ENCODE assay signal across 9 cellular contexts in genomic region chr3:184417619-184418327, GRCh38. TPM values are rescaled to one million over a fixed set of nuclear protein-coding genes. Genes with fewer than 3 reads are reported as not detected.
DNase-seq lines count a peak whose midpoint lies in the region; ATAC-seq and TF ChIP-seq lines count a peak whose summit lies in the region.
"Had no signal": no experiment of that assay in that cellular context is flagged by ENCODE, and none has a peak within 500 bp of the region (broad histone marks: within the 10 kb centered on the region; RNA-seq: fewer than 3 reads in every experiment).

No MANE protein-coding gene starts in this region.

- no peaks in the 10 kb centered on the region for H3K9me3 Mint-ChIP-seq in CD8-positive, alpha-beta T cell
- H3K9me3 Mint-ChIP-seq in nephron, result peaks cover 2% of the 10 kb centered on the region
- H3K9me3 Mint-ChIP-seq: IgD-negative memory B cell had no signal

- H3K36me3 Mint-ChIP-seq in CD8-positive, alpha-beta T cell, result no peaks in the 10 kb centered on the region
- H3K36me3 Mint-ChIP-seq in nephron (ENCODE audit: low read depth), result no peaks in the 10 kb centered on the region

- H2AFZ ChIP-seq in OCI-LY7 (ENCODE audit: low read length), result no peak overlapping the region

- H3K79me2 ChIP-seq in OCI-LY7 (ENCODE audit: insufficient read depth, low read depth, low read length), result no peaks in the 10 kb centered on the region

- H3K4me2 ChIP-seq in OCI-LY7 (ENCODE audit: low read length), result no peak overlapping the region

- peaks cover 1% of the 10 kb centered on the region for H3K27me3 Mint-ChIP-seq in CD8-positive, alpha-beta T cell (ENCODE audit: low read depth)
- H3K27me3 Mint-ChIP-seq in nephron (ENCODE audit: low read depth), result peaks cover 8% of the 10 kb centered on the region

- H3K4me3 Mint-ChIP-seq in CD8-positive, alpha-beta T cell, result no peak overlapping the region
- H3K4me3 Mint-ChIP-seq in nephron, result no peak overlapping the region
- H3K4me3 Mint-ChIP-seq: IgD-negative memory B cell had no signal

- H3K9me2 ChIP-seq in OCI-LY7 (ENCODE audit: insufficient read depth, low read length), result no peaks in the 10 kb centered on the region

- no peaks in the 10 kb centered on the region for H3K4me1 ChIP-seq in CD8-positive, alpha-beta T cell (ENCODE audit: insufficient read depth, low read length)
- H3K4me1 ChIP-seq in OCI-LY7 (ENCODE audit: insufficient read depth, low read length, poor library complexity, severe bottlenecking) (no peaks in the 10 kb centered on the region), esophagus muscularis mucosa (peaks cover 0 to 4% (median 2%) of the 10 kb centered on the region in 4 donors), stomach (peaks cover 0 to 4% (median 0%) of the 10 kb centered on the region in 4 donors)

- no peaks in the 10 kb centered on the region for H3K4me1 Mint-ChIP-seq in CD8-positive, alpha-beta T cell (ENCODE audit: low read depth)
- H3K4me1 Mint-ChIP-seq in nephron, result peaks cover 11% of the 10 kb centered on the region
- H3K4me1 Mint-ChIP-seq: IgD-negative memory B cell had no signal

- TF ChIP-seq EP300 in esophagus muscularis mucosa (IDR thresholded peaks at IDR 0.05) (no peak), stomach (IDR thresholded peaks at IDR 0.05) (no peak)

- intact Hi-C loops in CD8-positive, alpha-beta T cell (cut with DNase I, micrococcal nuclease), result loop anchor here (1.0 to 10.0 kb wide), 4 partner anchors 96 to 360 kb away; no protein-coding TSS in a partner anchor
- intact Hi-C loops in OCI-LY7 (cut with micrococcal nuclease; ENCODE audit: unreplicated experiment), result loop anchor here (1.0 to 5.0 kb wide), 2 partner anchors 96 to 125 kb away; no protein-coding TSS in a partner anchor
- intact Hi-C loops in esophagus muscularis mucosa (cut with DNase I), result loop anchor here (10.0 kb wide), 2 partner anchors 57 to 97 kb away; no protein-coding TSS in a partner anchor
- intact Hi-C loops in stomach (cut with DNase I; ENCODE audit: low total_unique reads), result loop anchor here (5.0 kb wide), 1 partner anchor 125 kb away; no protein-coding TSS in a partner anchor

- no peak overlapping the region for H3K27ac Mint-ChIP-seq in CD8-positive, alpha-beta T cell
- H3K27ac Mint-ChIP-seq in nephron, result no peak overlapping the region
- H3K27ac Mint-ChIP-seq: IgD-negative memory B cell had no signal

- TF ChIP-seq POLR2A in esophagus muscularis mucosa (IDR thresholded peaks at IDR 0.05; ENCODE audit: low read depth), result no peak
- TF ChIP-seq POLR2A in stomach (IDR thresholded peaks at IDR 0.05), result no peak

- WGBS in esophagus muscularis mucosa, result 35% methylated on average over 11 of the region's 14 CpGs
- WGBS in stomach, 5 donors, result 22 to 29% (median 28%) methylated on average over 11 to 14 of the region's 14 CpGs

- DNase-seq in CD8-positive, alpha-beta T cell, result peak; percentile 31 to 79 (median 67)
- DNase-seq in GM20000 (ENCODE audit: low spot score) (peak; percentile 75), HuH-7 (ENCODE audit: low spot score) (peak; percentile 72), OCI-LY7 (ENCODE audit: low spot score) (peak; percentile 76), activated T-cell treated with anti-CD3 and anti-CD28 coated beads for 24 hours (ENCODE audit: low read depth) (peak; percentile 57), esophagus muscularis mucosa (ENCODE audit: extremely low spot score) (no peak), stomach (peak; percentile 80)

- peak; percentile 97 for ATAC-seq in CD8-positive, alpha-beta T cell

- TF ChIP-seq CTCF in CD8-positive, alpha-beta T cell (IDR thresholded peaks at IDR 0.05), result peak; percentile 68
- peak; percentile 85 for TF ChIP-seq CTCF in GM20000 (IDR thresholded peaks at IDR 0.05; ENCODE audit: extremely low read depth, missing control alignments)
- peak; percentile 83 for TF ChIP-seq CTCF in OCI-LY7 (conservative IDR thresholded peaks at IDR 0.05; ENCODE audit: low read length)
- TF ChIP-seq CTCF in esophagus muscularis mucosa (IDR thresholded peaks at IDR 0.05), result peak; percentile 66 to 82 (median 76)
- TF ChIP-seq CTCF in nephron (IDR thresholded peaks at IDR 0.05; ENCODE audit: unreplicated experiment in 3 of 3), result peak; percentile 61 to 68 (median 67)
- peak in 5 of 7 experiments; percentile 75 to 95 (median 89) for TF ChIP-seq CTCF in stomach (IDR thresholded peaks at IDR 0.05)

- no TSS peak for BruUV-seq in OCI-LY7 (replicated peaks; lab: Mats Ljungman, UMichigan)

- H3K27me3 ChIP-seq in CD8-positive, alpha-beta T cell (ENCODE audit: insufficient read depth, low read length), result no peaks in the 10 kb centered on the region
- H3K27me3 ChIP-seq in esophagus muscularis mucosa (no peaks in the 10 kb centered on the region), stomach (no peaks in the 10 kb centered on the region)

- CTCF ChIA-PET in CD8-positive, alpha-beta T cell (lab: Charles Lee), result interaction anchor here (0.6 to 7.0 kb wide), 18 partner anchors 8 to 132 kb away, joined by 3 to 44 read pairs (median 4); no protein-coding TSS in a partner anchor
- CTCF ChIA-PET in OCI-LY7 (lab: Charles Lee; ENCODE audit: unreplicated experiment), result interaction anchor here (0.5 kb wide), 1 partner anchor 211 kb away, joined by 3 read pairs; no protein-coding TSS in a partner anchor

- no peaks in the 10 kb centered on the region for H3K36me3 ChIP-seq in CD8-positive, alpha-beta T cell (ENCODE audit: insufficient read depth, low read length)
- H3K36me3 ChIP-seq in OCI-LY7 (ENCODE audit: insufficient read depth, low read length) (no peaks in the 10 kb centered on the region), esophagus muscularis mucosa (no peaks in the 10 kb centered on the region), stomach (no peaks in the 10 kb centered on the region)

- no peaks in the 10 kb centered on the region for H4K20me1 ChIP-seq in OCI-LY7 (ENCODE audit: insufficient read depth, low read length)

- no peak overlapping the region for H3K27ac ChIP-seq in CD8-positive, alpha-beta T cell (ENCODE audit: low read depth, low read length)
- H3K27ac ChIP-seq in OCI-LY7 (ENCODE audit: low read depth, low read length, poor library complexity, severe bottlenecking) (no peak overlapping the region), esophagus muscularis mucosa (replicated peaks in 1 of 4) (no peak overlapping the region), stomach (no peak overlapping the region)

- POLR2A ChIA-PET in CD8-positive, alpha-beta T cell (lab: Charles Lee), result interaction anchor here (0.5 kb wide), 1 partner anchor 309 kb away, joined by 3 read pairs; no protein-coding TSS in a partner anchor
- POLR2A ChIA-PET in OCI-LY7 (lab: Charles Lee), result no interaction called here

- H3K4me3 ChIP-seq in CD8-positive, alpha-beta T cell (ENCODE audit: low read depth, low read length), result no peak overlapping the region
- H3K4me3 ChIP-seq in OCI-LY7 (ENCODE audit: low read depth, low read length, poor library complexity, severe bottlenecking) (no peak overlapping the region), esophagus muscularis mucosa (no peak overlapping the region), stomach (no peak overlapping the region)

- no peaks in the 10 kb centered on the region for H3K9me3 ChIP-seq in CD8-positive, alpha-beta T cell (ENCODE audit: low read length)
- no peaks in the 10 kb centered on the region for H3K9me3 ChIP-seq in OCI-LY7 (ENCODE audit: low read length)
- no peaks in the 10 kb centered on the region for H3K9me3 ChIP-seq in esophagus muscularis mucosa
- H3K9me3 ChIP-seq in stomach, result no peaks in the 10 kb centered on the region

RNA-seq across cellular contexts. Expression of gene CHRD, which starts 37.9 kb away (rescaled TPM):
- total RNA-seq in CD8-positive, alpha-beta T cell, result not detected
- total RNA-seq in OCI-LY7 (2014; rRNA removed; shearing (Covaris generic)), result 0.16 TPM in 1 of 2 replicates, not detected in the other
- total RNA-seq in OCI-LY7 (2022) (0.07 TPM in 1 of 2 replicates, not detected in the other), esophagus muscularis mucosa (10 to 100 TPM; 12.3 to 17.6 (median 16.8) TPM), stomach (10 to 100 TPM in 1 of 5 donors, 1 to 10 TPM in 4; 6.1 to 27.2 (median 9.2) TPM)
- 1 to 10 TPM; 5.2 to 7.1 (median 5.7) TPM for polyA plus RNA-seq in stomach
- polyA plus RNA-seq: IgD-negative memory B cell had no signal

RNA-seq across cellular contexts. Expression of gene THPO, which starts 39.8 kb away (rescaled TPM):
- total RNA-seq in CD8-positive, alpha-beta T cell, result not detected
- not detected in 2 replicates for total RNA-seq in OCI-LY7 (2014; rRNA removed; shearing (Covaris generic))
- total RNA-seq in OCI-LY7 (2022) (not detected in 2 replicates), esophagus muscularis mucosa (1 to 10 TPM in 1 of 4 donors, under 1 TPM in 3; 0.40 to 1.3 (median 0.64) TPM), stomach (not detected)
- 1 to 10 TPM in 1 of 3 donors, under 1 TPM in 2; 0.38 to 1.8 (median 0.93) TPM for polyA plus RNA-seq in stomach

RNA-seq across cellular contexts. Expression of gene POLR2H, which starts 56.3 kb away (rescaled TPM):
- total RNA-seq in CD8-positive, alpha-beta T cell, result 10 to 100 TPM; 15.6 to 18.4 TPM
- 62.5 and 85.8 TPM in 2 replicates for total RNA-seq in OCI-LY7 (2014; rRNA removed; shearing (Covaris generic))
- total RNA-seq in OCI-LY7 (2022) (73.0 and 80.1 TPM in 2 replicates), esophagus muscularis mucosa (10 to 100 TPM; 36.0 to 52.1 (median 40.4) TPM), stomach (100 to 1,000 TPM in 2 of 5 donors, 10 to 100 TPM in 3; 14.0 to 273 (median 85.0) TPM)
- polyA plus RNA-seq in stomach, result 100 to 1,000 TPM; 103 to 142 (median 116) TPM

RNA-seq across cellular contexts. Expression of gene CLCN2, which starts 56.4 kb away (rescaled TPM):
- total RNA-seq in CD8-positive, alpha-beta T cell, result 1 to 10 TPM; 2.7 to 3.9 TPM
- total RNA-seq in OCI-LY7 (2014; rRNA removed; shearing (Covaris generic)), result 4.2 and 8.5 TPM in 2 replicates
- total RNA-seq in OCI-LY7 (2022) (14.2 and 15.0 TPM in 2 replicates), esophagus muscularis mucosa (1 to 10 TPM; 1.8 to 3.4 (median 2.7) TPM), stomach (10 to 100 TPM in 2 of 5 donors, 1 to 10 TPM in 3; 4.2 to 34.5 (median 5.8) TPM)
- 1 to 10 TPM; 2.1 to 5.1 (median 2.5) TPM for polyA plus RNA-seq in stomach

Comparison
In these comparisons a context has a peak if more than half of its experiments do, and no peak if none do; other contexts are left out.
1. RNA of gene CHRD, which starts 37.9 kb away (total RNA-seq): 12.3 to 17.6 TPM in esophagus muscularis mucosa and 6.1 to 27.2 TPM in stomach; 0.07 to 0.16 TPM in OCI-LY7 and not detected in CD8-positive, alpha-beta T cell; every median in the first group is over 4 times any median in the second.
2. Peak in every context shown above with its lines, with median percentiles within 50 percentile points of each other: CTCF ChIP-seq.